Comparison of ENCODE assay signal across 9 cellular contexts in the genomic region with DNA sequence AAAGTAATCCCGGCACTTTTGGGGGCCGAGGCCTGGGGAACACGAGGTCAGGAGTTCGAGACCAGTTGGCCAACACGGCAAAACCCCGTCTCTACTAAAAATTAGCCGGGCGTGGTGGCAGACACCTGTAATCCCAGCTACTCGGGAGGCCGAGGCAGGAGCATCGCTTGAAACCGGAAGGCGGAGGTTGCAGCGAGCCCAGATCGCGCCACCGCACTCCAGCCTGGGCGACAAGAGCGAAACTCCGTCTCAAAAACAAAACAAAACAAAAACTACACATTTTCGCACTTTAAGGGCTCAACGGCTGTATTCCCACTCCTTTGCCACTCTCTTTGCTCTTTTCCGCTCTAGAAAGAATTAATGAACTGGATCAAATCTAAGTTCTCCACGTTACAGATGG. TPM values are rescaled to one million over a fixed set of nuclear protein-coding genes. Genes with fewer than 3 reads are reported as not detected.
DNase-seq lines count a peak whose midpoint lies in the region; ATAC-seq and TF ChIP-seq lines count a peak whose summit lies in the region.
"Had no signal": no experiment of that assay in that cellular context is flagged by ENCODE, and none has a peak within 500 bp of the region (broad histone marks: within the 10 kb centered on the region; RNA-seq: fewer than 3 reads in every experiment).

No MANE protein-coding gene starts in this region.

- no peak for ATAC-seq in activated T-cell treated with anti-CD3 and anti-CD28 coated beads, Interleukin-2, amount 50 U/mL, for 72 hours (replicated peaks in 1 of 2)
- ATAC-seq in lower lobe of right lung, result no peak
- no peak for ATAC-seq in left lobe of liver

- TF ChIP-seq CTCF in astrocyte of the spinal cord (IDR thresholded peaks at IDR 0.05; ENCODE audit: low read depth, low read length), result no peak
- no peak for TF ChIP-seq CTCF in lower lobe of right lung (IDR thresholded peaks at IDR 0.05)
- no peak for TF ChIP-seq CTCF in tibial nerve (IDR thresholded peaks at IDR 0.05)

- H3K27me3 Mint-ChIP-seq in activated T-cell treated with anti-CD3 and anti-CD28 coated beads, Interleukin-2, amount 50 U/mL, for 72 hours (ENCODE audit: low read depth), result no peaks in the 10 kb centered on the region

- peaks cover 26% of the 10 kb centered on the region for H3K4me1 ChIP-seq in lower lobe of right lung
- H3K4me1 ChIP-seq in tibial nerve, result peaks cover 0 to 17% (median 9%) of the 10 kb centered on the region in 4 donors

- TF ChIP-seq EP300 in tibial nerve (IDR thresholded peaks at IDR 0.05), result no peak

- in situ Hi-C loops in astrocyte of the spinal cord (cut with HindIII; ENCODE audit: low sequenced_read_pairs), result no loop called here

- H3K36me3 Mint-ChIP-seq in activated T-cell treated with anti-CD3 and anti-CD28 coated beads, Interleukin-2, amount 50 U/mL, for 72 hours (ENCODE audit: insufficient read depth in 2 of 2), result peaks cover 15 to 19% of the 10 kb centered on the region in 2 donors

- DNase-seq in activated T-cell treated with anti-CD3 and anti-CD28 coated beads, Interleukin-2, amount 50 U/mL, for 72 hours, result no peak
- DNase-seq in activated T-cell treated with anti-CD3 and anti-CD28 coated beads, Interleukin-2, amount 50 U/mL, for 1 hour, result no peak
- DNase-seq in astrocyte of the spinal cord (ENCODE audit: low read depth, low spot score) (no peak), lower lobe of right lung (peak; percentile 46), tibial nerve (ENCODE audit: low spot score in 2 of 2) (no peak), iPS-NIHi11 (ENCODE audit: low spot score) (no peak), NCI-H187 (lab: John Stamatoyannopoulos, UW) (no peak), left lobe of liver (ENCODE audit: low spot score) (no peak)

- TF ChIP-seq POLR2A in tibial nerve (IDR thresholded peaks at IDR 0.05), result no peak

- peak overlapping the region; percentile 95 to 98 for H3K4me3 Mint-ChIP-seq in activated T-cell treated with anti-CD3 and anti-CD28 coated beads, Interleukin-2, amount 50 U/mL, for 72 hours

- peak overlapping the region; percentile 99 for H3K27ac Mint-ChIP-seq in activated T-cell treated with anti-CD3 and anti-CD28 coated beads, Interleukin-2, amount 50 U/mL, for 72 hours

- H3K27ac ChIP-seq in lower lobe of right lung (peak overlapping the region; percentile 98), tibial nerve (peak overlapping the region; percentile 82 to 96 (median 88))

- H3K4me3 ChIP-seq in astrocyte of the spinal cord (ENCODE audit: low read depth, low read length) (peak overlapping the region; percentile 89), lower lobe of right lung (peak overlapping the region; percentile 94), tibial nerve (peak overlapping the region; percentile 85 to 98 (median 90))

- H3K9me3 Mint-ChIP-seq in activated T-cell treated with anti-CD3 and anti-CD28 coated beads, Interleukin-2, amount 50 U/mL, for 72 hours, result no peaks in the 10 kb centered on the region

- H3K27me3 ChIP-seq in lower lobe of right lung (ENCODE audit: low read depth) (no peaks in the 10 kb centered on the region), tibial nerve (no peaks in the 10 kb centered on the region)

- H3K36me3 ChIP-seq in lower lobe of right lung (peaks cover 21% of the 10 kb centered on the region), tibial nerve (peaks cover 0 to 23% (median 1%) of the 10 kb centered on the region in 3 donors)

- intact Hi-C loops in lower lobe of right lung (cut with DNase I), result no loop called here

- WGBS in tibial nerve, 2 donors, result 88 to 89% methylated on average over 24 of the region's 24 CpGs

- H3K9me3 ChIP-seq in lower lobe of right lung (no peaks in the 10 kb centered on the region), tibial nerve (no peaks in the 10 kb centered on the region)

- peaks cover 47% of the 10 kb centered on the region for H3K4me1 Mint-ChIP-seq in activated T-cell treated with anti-CD3 and anti-CD28 coated beads, Interleukin-2, amount 50 U/mL, for 72 hours (ENCODE audit: low read depth)

RNA-seq across cellular contexts. Expression of gene TRNT1, which starts 0.8 kb away (rescaled TPM):
- 10 to 100 TPM; 33.6 to 41.5 TPM for total RNA-seq in activated T-cell treated with anti-CD3 and anti-CD28 coated beads, Interleukin-2, amount 50 U/mL, for 72 hours
- total RNA-seq in lower lobe of right lung (22.3 TPM), tibial nerve (10 to 100 TPM; 12.9 to 25.5 (median 16.5) TPM), left lobe of liver (8.0 TPM)

RNA-seq across cellular contexts. Expression of gene IL5RA, which starts 15.8 kb away (rescaled TPM):
- total RNA-seq in activated T-cell treated with anti-CD3 and anti-CD28 coated beads, Interleukin-2, amount 50 U/mL, for 72 hours, result 1 to 10 TPM in 1 of 2 donors, under 1 TPM in 1; 0.77 to 1.5 TPM
- total RNA-seq in lower lobe of right lung, result 5.6 TPM
- total RNA-seq in tibial nerve, result under 1 TPM in 1 of 4 donors, not detected in 3; 0.59 TPM
- total RNA-seq in left lobe of liver, result not detected
- total RNA-seq: Daoy had no signal

RNA-seq across cellular contexts. Expression of gene CRBN, which starts 53.5 kb away (rescaled TPM):
- total RNA-seq in activated T-cell treated with anti-CD3 and anti-CD28 coated beads, Interleukin-2, amount 50 U/mL, for 72 hours, result 10 to 100 TPM; 48.3 to 62.9 TPM
- total RNA-seq in lower lobe of right lung (56.5 TPM), tibial nerve (100 to 1,000 TPM in 3 of 4 donors, 10 to 100 TPM in 1; 97.5 to 115 (median 109) TPM), left lobe of liver (20.4 TPM)
